8 cellular contexts compared by ENCODE assay signal in the genomic region with DNA sequence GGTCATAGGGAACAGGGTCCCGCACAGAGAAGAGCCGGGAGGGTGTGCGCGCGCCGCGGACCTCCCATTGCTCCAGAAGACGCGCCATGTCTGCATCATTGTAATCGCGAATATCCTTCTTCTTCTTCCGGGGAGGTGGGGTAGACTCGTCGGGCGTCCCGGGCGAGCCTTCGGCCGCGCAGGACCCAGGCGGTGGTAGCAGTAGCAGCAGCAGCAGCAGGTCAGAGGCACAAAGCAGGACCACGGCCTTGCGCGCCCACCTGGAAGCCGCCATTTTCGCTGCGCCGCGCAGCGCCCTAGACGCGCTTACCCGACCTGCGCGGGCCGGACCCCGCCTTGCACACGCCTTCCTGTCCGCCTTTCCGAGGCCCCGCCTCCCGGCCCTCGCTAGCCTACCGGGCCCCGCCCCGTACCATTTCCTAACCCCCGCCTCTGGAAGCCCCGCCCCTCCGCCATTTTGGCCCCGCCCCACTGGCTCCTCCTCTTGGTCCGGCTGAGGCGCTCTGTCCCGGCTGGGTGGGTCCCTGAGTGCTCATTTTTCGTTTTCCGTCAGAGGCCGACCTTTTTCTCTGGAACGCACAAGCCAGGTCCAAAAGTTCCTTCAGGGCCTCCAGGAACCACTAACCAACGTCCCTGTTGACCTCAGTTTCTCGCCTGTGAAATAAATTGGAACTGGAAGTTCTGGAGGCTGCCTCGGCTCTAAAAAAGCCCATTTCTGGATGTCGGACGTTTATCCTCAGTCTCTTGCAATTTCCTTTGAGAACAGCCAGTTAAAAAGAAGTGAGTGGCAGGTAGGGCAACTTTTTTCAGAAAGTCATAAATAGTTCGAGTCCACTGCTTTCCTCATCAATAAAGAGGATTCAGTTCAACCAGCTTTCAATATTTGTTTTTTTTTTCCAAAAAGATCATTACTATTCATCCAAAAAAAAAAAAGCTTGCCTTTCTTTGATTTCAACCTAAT. TPM values are rescaled to one million over a fixed set of nuclear protein-coding genes. Genes with fewer than 3 reads are reported as not detected.
DNase-seq lines count a peak whose midpoint lies in the region; ATAC-seq lines count a peak whose summit lies in the region.

A gene (minus strand): TSS at position 302 of the 961 bp plus-strand sequence. CDS start 28 bp downstream, at position 274.

- peak within 1 kb of the TSS; percentile 80 to 99 for H3K18ac ChIP-seq in mesenchymal stem cell (ENCODE audit: low read depth in 1 of 2, low read length in 2 of 2)

- peaks cover 31 to 39% of the 10 kb centered on the region in 2 donors for H3K4me1 Mint-ChIP-seq in effector memory CD8-positive, alpha-beta T cell (ENCODE audit: low read depth in 2 of 2)

- peak within 1 kb of the TSS; percentile 98 for H4K8ac ChIP-seq in mesenchymal stem cell (ENCODE audit: low read length)

- H2BK5ac ChIP-seq in mesenchymal stem cell (ENCODE audit: low read depth, low read length, poor library complexity, severe bottlenecking), result no peak within 1 kb of the TSS

- H3K4me3 ChIP-seq in mesenchymal stem cell (ENCODE audit: insufficient read depth in 1 of 2, low read depth in 1 of 2, low read length in 2 of 2), result peak within 1 kb of the TSS; percentile 99 to 100

- H3K36me3 ChIP-seq in mesenchymal stem cell (ENCODE audit: control insufficient read depth in 1 of 2, insufficient read depth in 2 of 2, low read depth in 1 of 2, low read length in 2 of 2), result peaks cover 0 to 4% of the 10 kb centered on the region in 2 experiments

- peak within 1 kb of the TSS; percentile 41 to 81 for H2BK12ac ChIP-seq in mesenchymal stem cell (ENCODE audit: low read length in 2 of 2)

- H3K27ac ChIP-seq in mesenchymal stem cell (ENCODE audit: low read length, poor library complexity, severe bottlenecking), result peak within 1 kb of the TSS; percentile 78

- no peaks in the 10 kb centered on the region for H3K9me3 ChIP-seq in mesenchymal stem cell (ENCODE audit: control insufficient read depth, low read length)

- H3K4me1 ChIP-seq in mesenchymal stem cell (ENCODE audit: control insufficient read depth, insufficient read depth, low read depth, low read length), result no peaks in the 10 kb centered on the region

- peak within 1 kb of the TSS; percentile 87 for H2BK120ac ChIP-seq in mesenchymal stem cell (ENCODE audit: low read depth, low read length)

- peak; percentile 77 for DNase-seq in Caki2 (ENCODE audit: low read depth)
- peak in 74 of 76 experiments; percentile 47 to 98 (median 93) for DNase-seq in HUDEP-2 (lab: John Stamatoyannopoulos, UW; ENCODE audit: unreplicated experiment in 76 of 76)
- peak; percentile 96 for DNase-seq in NOMO-1 treated with dmso at 0.1 percent for 144 hours (lab: John Stamatoyannopoulos, UW; ENCODE audit: unreplicated experiment)
- DNase-seq in activated CD8-positive, alpha-beta memory T cell treated with anti-CD3 and anti-CD28 coated beads for 48 hours (ENCODE audit: low read depth in 2 of 3, low spot score in 2 of 3), result peak; percentile 93 to 99 (median 98)
- peak; percentile 91 to 94 (median 93) for DNase-seq in effector memory CD8-positive, alpha-beta T cell
- peak; percentile 94 for DNase-seq in mesenchymal stem cell
- DNase-seq in stimulated activated CD8-positive, alpha-beta memory T cell treated with anti-CD3 and anti-CD28 coated beads, Interleukin-12 subunit alpha, Interleukin-12 subunit beta, amount 100 ng/mL, for 24 hours (ENCODE audit: extremely low read depth), result peak; percentile 95

- no peaks in the 10 kb centered on the region for H3K9me3 Mint-ChIP-seq in effector memory CD8-positive, alpha-beta T cell

- peak within 1 kb of the TSS; percentile 83 for H2AFZ ChIP-seq in mesenchymal stem cell (ENCODE audit: low read depth, low read length)

- H3K14ac ChIP-seq in mesenchymal stem cell (ENCODE audit: low read length in 2 of 2), result peak within 1 kb of the TSS in 1 of 2 experiments; percentile 93

- peak within 1 kb of the TSS; percentile 94 for H3K4me3 Mint-ChIP-seq in effector memory CD8-positive, alpha-beta T cell

- peak; percentile 96 for ATAC-seq in GM21390 (IDR thresholded peaks at IDR 0.05; ENCODE audit: unreplicated experiment)
- peak; percentile 99 for ATAC-seq in effector memory CD8-positive, alpha-beta T cell (replicated peaks)

- H3K23ac ChIP-seq in mesenchymal stem cell (ENCODE audit: low read length in 2 of 2), result peak within 1 kb of the TSS; percentile 92 to 94

- H2AK5ac ChIP-seq in mesenchymal stem cell (ENCODE audit: low read length, severe bottlenecking), result no peak within 1 kb of the TSS

- H3K79me1 ChIP-seq in mesenchymal stem cell (replicated peaks; ENCODE audit: low read length, poor library complexity, severe bottlenecking), result peaks cover 10% of the 10 kb centered on the region

- H3K4me2 ChIP-seq in mesenchymal stem cell (ENCODE audit: low read length, poor library complexity, severe bottlenecking), result peak within 1 kb of the TSS; percentile 92

- peak within 1 kb of the TSS; percentile 96 to 97 for H3K27ac Mint-ChIP-seq in effector memory CD8-positive, alpha-beta T cell

- H3K36me3 Mint-ChIP-seq in effector memory CD8-positive, alpha-beta T cell (ENCODE audit: insufficient read depth), result peaks cover 10% of the 10 kb centered on the region

- no peaks in the 10 kb centered on the region for H3K27me3 ChIP-seq in mesenchymal stem cell (ENCODE audit: control insufficient read depth in 1 of 2, insufficient read depth in 1 of 2, low read length in 2 of 2)

- H2BK15ac ChIP-seq in mesenchymal stem cell (ENCODE audit: low read depth, poor library complexity, severe bottlenecking), result peak within 1 kb of the TSS; percentile 70

- WGBS in mesenchymal stem cell, result 3% methylated on average over 58 of the region's 63 CpGs

- H3K9ac ChIP-seq in mesenchymal stem cell (ENCODE audit: low read length), result peak within 1 kb of the TSS; percentile 96

- peak within 1 kb of the TSS; percentile 94 for H4K91ac ChIP-seq in mesenchymal stem cell (ENCODE audit: low read length)

- H3K27me3 Mint-ChIP-seq in effector memory CD8-positive, alpha-beta T cell, result no peaks in the 10 kb centered on the region

- in situ Hi-C loops in Caki2 (cut with HindIII; ENCODE audit: low pct_unique_long_range_greater_than_20kb, low sequenced_read_pairs), result no loop called here

- peak within 1 kb of the TSS; percentile 80 to 95 for H3K4ac ChIP-seq in mesenchymal stem cell (ENCODE audit: low read depth in 1 of 2, low read length in 2 of 2)

RNA-seq across cellular contexts. Expression of the gene that starts here (rescaled TPM):
- total RNA-seq in Caki2 (2014; rRNA removed; shearing (Covaris generic); ENCODE audit: low replicate concordance), result 16.6 and 18.5 TPM in 2 replicates
- polyA plus RNA-seq in mesenchymal stem cell (2013, experiment 1 of 2), result 31.1 TPM
- 31.8 TPM for polyA plus RNA-seq in mesenchymal stem cell (2013, experiment 2 of 2)

Comparison
In these comparisons a context has a peak if more than half of its experiments do, and no peak if none do; other contexts are left out.
1. Peak in every context shown above with its lines: DNase-seq, ATAC-seq, H3K4me3 ChIP-seq and H3K27ac ChIP-seq.